Comparison of ENCODE assay signal across 1 cellular context in the genomic region with DNA sequence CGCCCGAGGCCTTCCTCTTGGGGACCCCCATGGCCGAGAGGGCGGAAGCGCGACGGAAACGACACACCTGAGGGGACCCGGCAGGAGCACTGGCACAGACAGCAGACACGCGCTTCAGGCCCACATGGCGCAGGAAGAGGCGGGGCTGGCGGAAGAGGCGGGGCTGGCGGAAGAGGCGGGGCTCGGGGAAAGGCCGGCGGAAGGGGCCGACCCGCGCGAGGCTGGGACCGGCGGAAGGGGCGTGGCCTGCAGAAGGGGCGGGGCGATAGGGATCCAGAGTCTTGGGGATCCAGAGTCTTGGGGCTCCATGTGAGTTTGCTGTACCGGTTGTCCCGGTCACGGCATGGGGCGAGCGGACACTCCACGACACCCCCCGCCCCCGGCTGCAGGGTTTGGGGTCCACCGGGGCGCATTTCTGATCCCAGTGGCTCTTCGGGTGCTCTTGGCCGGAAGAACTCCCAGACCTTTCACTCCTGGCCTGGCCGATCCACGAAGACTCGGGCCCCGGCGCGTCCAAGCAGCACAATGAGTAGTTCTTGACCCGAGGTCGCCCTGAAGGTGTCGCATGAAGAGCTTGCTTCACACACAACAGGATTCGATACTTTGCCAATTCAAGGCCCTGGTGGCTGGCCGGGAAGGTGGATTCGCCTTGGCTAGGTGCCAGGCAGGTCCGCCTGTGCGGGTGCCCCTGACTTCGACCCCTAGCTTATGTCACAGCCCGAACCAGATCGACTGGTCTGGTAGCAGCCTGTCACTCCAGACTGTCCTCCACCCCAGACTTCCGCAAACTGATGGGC.
TF ChIP-seq lines count a peak whose summit lies in the region.

A gene with protein sequence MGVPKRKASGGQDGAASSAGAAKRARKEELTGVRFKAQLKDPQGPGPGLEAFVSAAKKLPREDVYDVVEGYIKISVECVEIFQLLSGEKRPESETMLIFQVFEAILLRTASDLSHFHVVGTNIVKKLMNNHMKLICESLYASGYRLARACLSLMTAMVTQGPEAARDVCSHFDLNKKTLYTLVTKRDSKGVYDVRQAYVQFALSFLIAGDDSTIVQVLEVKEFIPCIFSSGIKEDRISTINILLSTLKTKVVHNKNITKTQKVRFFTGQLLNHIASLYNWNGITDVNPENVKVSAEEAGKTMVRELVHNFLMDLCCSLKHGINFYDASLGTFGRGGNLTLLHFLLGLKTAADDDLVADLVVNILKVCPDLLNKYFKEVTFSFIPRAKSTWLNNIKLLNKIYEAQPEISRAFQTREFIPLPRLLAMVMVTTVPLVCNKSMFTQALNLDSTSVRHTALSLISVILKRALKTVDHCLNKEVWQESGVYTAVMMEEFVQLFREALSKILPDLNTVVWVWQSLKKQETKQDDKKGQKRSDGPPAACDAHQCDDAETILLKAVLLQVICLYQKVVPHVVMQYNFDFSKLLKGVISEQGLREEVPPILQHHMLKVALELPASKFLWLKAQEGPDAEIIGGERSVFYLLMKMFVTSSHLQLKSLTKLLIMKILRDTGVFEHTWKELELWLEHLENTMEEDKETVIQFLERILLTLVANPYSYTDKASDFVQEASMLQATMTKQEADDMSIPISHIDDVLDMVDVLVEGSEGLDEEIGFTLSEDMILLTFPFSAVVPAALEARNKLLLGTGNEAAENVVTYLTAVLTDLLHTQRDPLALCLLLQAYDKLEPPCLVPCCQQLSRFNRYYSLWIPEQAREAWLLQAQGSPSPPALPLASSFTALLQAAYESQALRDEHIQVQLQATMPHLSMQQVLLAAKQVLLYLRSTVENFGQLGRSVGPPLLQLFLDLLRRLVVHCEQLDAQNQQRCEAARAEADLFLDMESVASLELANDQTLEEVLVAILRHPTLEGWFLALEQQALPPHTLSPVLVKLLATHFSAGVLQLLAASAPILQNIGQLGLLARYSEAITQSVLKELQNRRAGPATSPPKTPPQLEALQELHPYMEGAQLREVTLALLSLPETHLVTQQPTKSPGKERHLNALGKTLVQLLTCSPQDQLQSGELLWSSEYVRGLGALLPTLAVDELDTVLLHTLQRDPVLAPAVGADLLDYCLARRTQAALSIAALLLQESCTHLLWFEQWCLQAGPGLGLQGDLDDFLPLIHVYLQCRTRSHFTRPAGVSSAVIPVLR (N-terminal part only) (minus strand): TSS at position 133 of the 797 bp plus-strand sequence. CDS start 102 bp downstream, at position 31.

TF ChIP-seq in HepG2, 621 proteins besides CTCF, POLR2A, EP300 and RAD21 (continued from another document and continues in another):
- TF ChIP-seq ZBTB44 (CRISPR knock-in tag; IDR thresholded peaks at IDR 0.05), result no peak
- TF ChIP-seq ZNF724P (CRISPR knock-in tag; IDR thresholded peaks at IDR 0.05; ENCODE audit: borderline replicate concordance), result no peak
- 0 out of 2 replicates have a peak, but pooled peaks have one; percentile 27 for TF ChIP-seq POGZ (CRISPR knock-in tag; IDR thresholded peaks at IDR 0.05)
- no peak for TF ChIP-seq GTF3A (CRISPR knock-in tag; conservative IDR thresholded peaks at IDR 0.05)
- TF ChIP-seq, protein P1, sequence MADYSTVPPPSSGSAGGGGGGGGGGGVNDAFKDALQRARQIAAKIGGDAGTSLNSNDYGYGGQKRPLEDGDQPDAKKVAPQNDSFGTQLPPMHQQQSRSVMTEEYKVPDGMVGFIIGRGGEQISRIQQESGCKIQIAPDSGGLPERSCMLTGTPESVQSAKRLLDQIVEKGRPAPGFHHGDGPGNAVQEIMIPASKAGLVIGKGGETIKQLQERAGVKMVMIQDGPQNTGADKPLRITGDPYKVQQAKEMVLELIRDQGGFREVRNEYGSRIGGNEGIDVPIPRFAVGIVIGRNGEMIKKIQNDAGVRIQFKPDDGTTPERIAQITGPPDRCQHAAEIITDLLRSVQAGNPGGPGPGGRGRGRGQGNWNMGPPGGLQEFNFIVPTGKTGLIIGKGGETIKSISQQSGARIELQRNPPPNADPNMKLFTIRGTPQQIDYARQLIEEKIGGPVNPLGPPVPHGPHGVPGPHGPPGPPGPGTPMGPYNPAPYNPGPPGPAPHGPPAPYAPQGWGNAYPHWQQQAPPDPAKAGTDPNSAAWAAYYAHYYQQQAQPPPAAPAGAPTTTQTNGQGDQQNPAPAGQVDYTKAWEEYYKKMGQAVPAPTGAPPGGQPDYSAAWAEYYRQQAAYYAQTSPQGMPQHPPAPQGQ (CRISPR knock-in tag; IDR thresholded peaks at IDR 0.05; ENCODE audit: borderline replicate concordance), result no peak
- peak; percentile 70; the same call in 1 of the 2 replicates for TF ChIP-seq KDM5A (IDR thresholded peaks at IDR 0.05; ENCODE audit: borderline replicate concordance, low read length)
- TF ChIP-seq ZNF746 (CRISPR knock-in tag; IDR thresholded peaks at IDR 0.05), result no peak
- TF ChIP-seq PCBP2 (optimal IDR thresholded peaks at IDR 0.05; ENCODE audit: low read depth, low read length, poor library complexity, severe bottlenecking), result no peak
- peak; percentile 25 for TF ChIP-seq TEAD3 (CRISPR knock-in tag; optimal IDR thresholded peaks at IDR 0.05; ENCODE audit: borderline replicate concordance)
- TF ChIP-seq U2AF1 (optimal IDR thresholded peaks at IDR 0.05; ENCODE audit: low read depth, low read length), result no peak
- TF ChIP-seq RFXAP (CRISPR knock-in tag; IDR thresholded peaks at IDR 0.05; ENCODE audit: borderline replicate concordance), result peak; percentile 39; the same call in 1 of the 2 replicates
- no peak for TF ChIP-seq TMF1 (CRISPR knock-in tag; IDR thresholded peaks at IDR 0.05; ENCODE audit: low read depth)
- no peak for TF ChIP-seq SMYD3 (CRISPR knock-in tag; IDR thresholded peaks at IDR 0.05)
- TF ChIP-seq FOXC1 (CRISPR knock-in tag; IDR thresholded peaks at IDR 0.05; ENCODE audit: borderline replicate concordance), result peak; percentile 62; the same call in 1 of the 2 replicates
- peak; percentile 19; the same call in 1 of the 2 replicates for TF ChIP-seq ZNF331 (CRISPR knock-in tag; IDR thresholded peaks at IDR 0.05)
- TF ChIP-seq, protein P2, sequence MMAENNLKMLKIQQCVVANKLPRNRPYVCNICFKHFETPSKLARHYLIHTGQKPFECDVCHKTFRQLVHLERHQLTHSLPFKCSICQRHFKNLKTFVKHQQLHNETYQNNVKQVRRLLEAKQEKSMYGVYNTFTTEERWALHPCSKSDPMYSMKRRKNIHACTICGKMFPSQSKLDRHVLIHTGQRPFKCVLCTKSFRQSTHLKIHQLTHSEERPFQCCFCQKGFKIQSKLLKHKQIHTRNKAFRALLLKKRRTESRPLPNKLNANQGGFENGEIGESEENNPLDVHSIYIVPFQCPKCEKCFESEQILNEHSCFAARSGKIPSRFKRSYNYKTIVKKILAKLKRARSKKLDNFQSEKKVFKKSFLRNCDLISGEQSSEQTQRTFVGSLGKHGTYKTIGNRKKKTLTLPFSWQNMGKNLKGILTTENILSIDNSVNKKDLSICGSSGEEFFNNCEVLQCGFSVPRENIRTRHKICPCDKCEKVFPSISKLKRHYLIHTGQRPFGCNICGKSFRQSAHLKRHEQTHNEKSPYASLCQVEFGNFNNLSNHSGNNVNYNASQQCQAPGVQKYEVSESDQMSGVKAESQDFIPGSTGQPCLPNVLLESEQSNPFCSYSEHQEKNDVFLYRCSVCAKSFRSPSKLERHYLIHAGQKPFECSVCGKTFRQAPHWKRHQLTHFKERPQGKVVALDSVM (CRISPR knock-in tag; IDR thresholded peaks at IDR 0.05), result peak; percentile 22; the same call in 1 of the 2 replicates
- TF ChIP-seq DRAP1 (CRISPR knock-in tag; IDR thresholded peaks at IDR 0.05), result peak; percentile 66; the same call in 1 of the 2 replicates
- TF ChIP-seq, protein P3, sequence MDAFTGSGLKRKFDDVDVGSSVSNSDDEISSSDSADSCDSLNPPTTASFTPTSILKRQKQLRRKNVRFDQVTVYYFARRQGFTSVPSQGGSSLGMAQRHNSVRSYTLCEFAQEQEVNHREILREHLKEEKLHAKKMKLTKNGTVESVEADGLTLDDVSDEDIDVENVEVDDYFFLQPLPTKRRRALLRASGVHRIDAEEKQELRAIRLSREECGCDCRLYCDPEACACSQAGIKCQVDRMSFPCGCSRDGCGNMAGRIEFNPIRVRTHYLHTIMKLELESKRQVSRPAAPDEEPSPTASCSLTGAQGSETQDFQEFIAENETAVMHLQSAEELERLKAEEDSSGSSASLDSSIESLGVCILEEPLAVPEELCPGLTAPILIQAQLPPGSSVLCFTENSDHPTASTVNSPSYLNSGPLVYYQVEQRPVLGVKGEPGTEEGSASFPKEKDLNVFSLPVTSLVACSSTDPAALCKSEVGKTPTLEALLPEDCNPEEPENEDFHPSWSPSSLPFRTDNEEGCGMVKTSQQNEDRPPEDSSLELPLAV (CRISPR knock-in tag; conservative IDR thresholded peaks at IDR 0.05; ENCODE audit: low read depth), result no peak
- 0 out of 2 replicates have a peak, but pooled peaks have one; percentile 30 for TF ChIP-seq ERF (CRISPR knock-in tag; IDR thresholded peaks at IDR 0.05)
- no peak for TF ChIP-seq ZNF503 (CRISPR knock-in tag; IDR thresholded peaks at IDR 0.05)
- no peak for TF ChIP-seq ZNF704 (CRISPR knock-in tag; IDR thresholded peaks at IDR 0.05; ENCODE audit: borderline replicate concordance)
- no peak for TF ChIP-seq ZNF569 (CRISPR knock-in tag; IDR thresholded peaks at IDR 0.05; ENCODE audit: borderline replicate concordance)
- no peak for TF ChIP-seq JUNB (CRISPR knock-in tag; IDR thresholded peaks at IDR 0.05; ENCODE audit: borderline replicate concordance)
- TF ChIP-seq ARNT2 (CRISPR knock-in tag; IDR thresholded peaks at IDR 0.05; ENCODE audit: low read depth), result 0 out of 2 replicates have a peak, but pooled peaks have one; percentile 26
- TF ChIP-seq ZNF777 (CRISPR knock-in tag; IDR thresholded peaks at IDR 0.05), result peak; percentile 60; the same call in 1 of the 2 replicates
- TF ChIP-seq, protein P4, sequence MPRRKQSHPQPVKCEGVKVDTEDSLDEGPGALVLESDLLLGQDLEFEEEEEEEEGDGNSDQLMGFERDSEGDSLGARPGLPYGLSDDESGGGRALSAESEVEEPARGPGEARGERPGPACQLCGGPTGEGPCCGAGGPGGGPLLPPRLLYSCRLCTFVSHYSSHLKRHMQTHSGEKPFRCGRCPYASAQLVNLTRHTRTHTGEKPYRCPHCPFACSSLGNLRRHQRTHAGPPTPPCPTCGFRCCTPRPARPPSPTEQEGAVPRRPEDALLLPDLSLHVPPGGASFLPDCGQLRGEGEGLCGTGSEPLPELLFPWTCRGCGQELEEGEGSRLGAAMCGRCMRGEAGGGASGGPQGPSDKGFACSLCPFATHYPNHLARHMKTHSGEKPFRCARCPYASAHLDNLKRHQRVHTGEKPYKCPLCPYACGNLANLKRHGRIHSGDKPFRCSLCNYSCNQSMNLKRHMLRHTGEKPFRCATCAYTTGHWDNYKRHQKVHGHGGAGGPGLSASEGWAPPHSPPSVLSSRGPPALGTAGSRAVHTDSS (CRISPR knock-in tag; conservative IDR thresholded peaks at IDR 0.05), result no peak
- TF ChIP-seq NR1H2 (CRISPR knock-in tag; IDR thresholded peaks at IDR 0.05; ENCODE audit: borderline replicate concordance, low read depth), result peak; percentile 57; the same call in 1 of the 2 replicates
- TF ChIP-seq ONECUT2 (CRISPR knock-in tag; IDR thresholded peaks at IDR 0.05), result no peak
- TF ChIP-seq MAFG (CRISPR knock-in tag; IDR thresholded peaks at IDR 0.05), result no peak
- no peak for TF ChIP-seq BRCA1 (CRISPR knock-in tag; IDR thresholded peaks at IDR 0.05)
- TF ChIP-seq CREB1 (IDR thresholded peaks at IDR 0.05), result no peak
- TF ChIP-seq CREB1 (CRISPR knock-in tag; IDR thresholded peaks at IDR 0.05), result no peak
- TF ChIP-seq JUN (CRISPR knock-in tag; IDR thresholded peaks at IDR 0.05), result 0 out of 2 replicates have a peak, but pooled peaks have one; percentile 9
- no peak for TF ChIP-seq HDAC6 (IDR thresholded peaks at IDR 0.05; ENCODE audit: low read depth, low read length)
- no peak for TF ChIP-seq ATF3 (CRISPR knock-in tag; IDR thresholded peaks at IDR 0.05)
- TF ChIP-seq NRL (CRISPR knock-in tag; IDR thresholded peaks at IDR 0.05; ENCODE audit: borderline replicate concordance), result 0 out of 2 replicates have a peak, but pooled peaks have one; percentile 31
- TF ChIP-seq ADNP (CRISPR knock-in tag; IDR thresholded peaks at IDR 0.05), result no peak
